13 cellular contexts compared by ENCODE assay signal in the genomic region with DNA sequence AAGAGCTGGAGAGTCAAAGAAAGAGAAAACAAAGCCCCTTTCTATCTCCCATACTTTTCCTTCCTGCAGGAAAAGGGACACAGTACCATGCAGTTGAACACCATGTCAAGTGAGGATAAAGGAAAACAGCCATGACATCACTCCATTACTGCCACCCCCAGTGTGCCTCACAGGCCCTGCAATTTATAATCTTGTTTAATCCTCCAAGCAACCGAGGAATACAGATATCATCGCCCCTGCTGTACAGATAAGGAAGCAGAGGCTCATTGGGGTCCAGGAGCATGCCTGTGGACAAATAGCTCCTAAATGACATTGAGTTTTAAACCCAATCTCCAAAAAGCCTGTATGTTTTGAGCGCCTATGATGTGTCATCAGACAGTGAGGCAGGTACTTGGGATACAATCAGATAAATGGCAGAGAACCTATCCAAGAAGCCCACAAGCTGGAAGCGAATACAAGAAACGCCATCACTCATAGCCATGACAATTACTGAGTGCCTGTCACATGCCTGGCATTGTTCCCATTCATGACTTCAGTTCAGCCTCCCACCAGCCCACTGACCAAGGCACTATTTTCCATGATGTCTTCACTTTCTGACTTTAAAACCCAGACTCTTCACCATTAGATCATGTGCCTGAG. TPM values are rescaled to one million over a fixed set of nuclear protein-coding genes. Genes with fewer than 3 reads are reported as not detected.
DNase-seq lines count a peak whose midpoint lies in the region; ATAC-seq and TF ChIP-seq lines count a peak whose summit lies in the region.
"Had no signal": no experiment of that assay in that cellular context is flagged by ENCODE, and none has a peak within 500 bp of the region (broad histone marks: within the 10 kb centered on the region; RNA-seq: fewer than 3 reads in every experiment).

No MANE protein-coding gene starts in this region.

- no peaks in the 10 kb centered on the region for H3K9me3 ChIP-seq in ectodermal cell (ENCODE audit: control insufficient read depth, low read length)

- H3K27ac Mint-ChIP-seq in stimulated activated naive CD8-positive, alpha-beta T cell treated with anti-CD3 and anti-CD28 coated beads, Interleukin-15, amount 100 ng/mL, for 72 hours, result no peak overlapping the region
- H3K27ac Mint-ChIP-seq: stimulated activated effector memory CD8-positive, alpha-beta T cell treated with anti-CD3 and anti-CD28 coated beads, Interleukin-12 subunit alpha, Interleukin-12 subunit beta, amount 100 ng/mL, for 72 hours had no signal

- peak; percentile 35 for DNase-seq in CD1c-positive myeloid dendritic cell (ENCODE audit: extremely low spot score)
- peak; percentile 88 for DNase-seq in OCI-M1 (lab: John Stamatoyannopoulos, UW)
- peak; percentile 40 for DNase-seq in midbrain (lab: John Stamatoyannopoulos, UW)
- DNase-seq in HT-29 (ENCODE audit: low spot score), result no peak
- no peak for DNase-seq in lower leg skin (ENCODE audit: low spot score in 2 of 2)
- no peak for DNase-seq in stimulated activated naive CD8-positive, alpha-beta T cell treated with anti-CD3 and anti-CD28 coated beads, Interleukin-15, amount 100 ng/mL, for 72 hours
- DNase-seq: DMS79 treated with DMSO at 0.1 percent for 48 hours; effector CD4-positive, alpha-beta T cell; SHP77 treated with DMSO at 0.1 percent for 48 hours; stimulated activated CD4-positive, alpha-beta T cell treated with anti-CD3 and anti-CD28 coated beads, Interleukin-2, amount 100 ng/mL, for 24 hours had no signal

- intact Hi-C loops in lower leg skin (cut with DNase I; ENCODE audit: low total_unique reads), result no loop called here

- TF ChIP-seq CTCF in lower leg skin (IDR thresholded peaks at IDR 0.05), result no peak

- TF ChIP-seq POLR2A in lower leg skin (IDR thresholded peaks at IDR 0.05), result no peak

- 82 to 84% methylated on average over 5 of the region's 5 CpGs for WGBS in ectodermal cell, 2 experiments
- WGBS in lower leg skin, 2 donors, result 83 to 86% methylated on average over 5 of the region's 5 CpGs

- no peaks in the 10 kb centered on the region for H3K9me3 Mint-ChIP-seq in stimulated activated naive CD8-positive, alpha-beta T cell treated with anti-CD3 and anti-CD28 coated beads, Interleukin-15, amount 100 ng/mL, for 72 hours
- H3K9me3 Mint-ChIP-seq: stimulated activated effector memory CD8-positive, alpha-beta T cell treated with anti-CD3 and anti-CD28 coated beads, Interleukin-12 subunit alpha, Interleukin-12 subunit beta, amount 100 ng/mL, for 72 hours had no signal

- peak overlapping the region; percentile 41 for H3K27ac ChIP-seq in ectodermal cell (ENCODE audit: insufficient read depth, low read depth, low read length, poor library complexity, severe bottlenecking)

- H3K4me3 Mint-ChIP-seq in stimulated activated naive CD8-positive, alpha-beta T cell treated with anti-CD3 and anti-CD28 coated beads, Interleukin-15, amount 100 ng/mL, for 72 hours, result no peak overlapping the region
- H3K4me3 Mint-ChIP-seq: stimulated activated effector memory CD8-positive, alpha-beta T cell treated with anti-CD3 and anti-CD28 coated beads, Interleukin-12 subunit alpha, Interleukin-12 subunit beta, amount 100 ng/mL, for 72 hours had no signal

- no peaks in the 10 kb centered on the region for H3K36me3 ChIP-seq in ectodermal cell (ENCODE audit: control insufficient read depth, insufficient read depth, low read length)

- no peaks in the 10 kb centered on the region for H3K27me3 ChIP-seq in ectodermal cell (ENCODE audit: control insufficient read depth, insufficient read depth, low read length, poor library complexity, severe bottlenecking)

- no peak overlapping the region for H3K4me3 ChIP-seq in ectodermal cell (ENCODE audit: insufficient read depth, low read depth, low read length)
- no peak overlapping the region for H3K4me3 ChIP-seq in lower leg skin (ENCODE audit: low read depth, poor library complexity, severe bottlenecking)

- ATAC-seq in HG02938 (IDR thresholded peaks at IDR 0.05; ENCODE audit: unreplicated experiment), result no peak
- ATAC-seq in stimulated activated naive CD8-positive, alpha-beta T cell treated with anti-CD3 and anti-CD28 coated beads, Interleukin-15, amount 100 ng/mL, for 72 hours, result no peak
- ATAC-seq: stimulated activated effector memory CD8-positive, alpha-beta T cell treated with anti-CD3 and anti-CD28 coated beads, Interleukin-12 subunit alpha, Interleukin-12 subunit beta, amount 100 ng/mL, for 72 hours had no signal

- H3K4me1 ChIP-seq in ectodermal cell (ENCODE audit: control insufficient read depth, insufficient read depth, low read length), result peaks cover 10% of the 10 kb centered on the region

- peaks cover 8% of the 10 kb centered on the region for H3K4me1 Mint-ChIP-seq in stimulated activated naive CD8-positive, alpha-beta T cell treated with anti-CD3 and anti-CD28 coated beads, Interleukin-15, amount 100 ng/mL, for 72 hours
- H3K4me1 Mint-ChIP-seq: stimulated activated effector memory CD8-positive, alpha-beta T cell treated with anti-CD3 and anti-CD28 coated beads, Interleukin-12 subunit alpha, Interleukin-12 subunit beta, amount 100 ng/mL, for 72 hours had no signal

- no peaks in the 10 kb centered on the region for H3K27me3 Mint-ChIP-seq in stimulated activated naive CD8-positive, alpha-beta T cell treated with anti-CD3 and anti-CD28 coated beads, Interleukin-15, amount 100 ng/mL, for 72 hours

RNA-seq across cellular contexts. Expression of a gene that starts 45.5 kb away (rescaled TPM):
- 12.5 TPM for polyA plus RNA-seq in ectodermal cell (2013, experiment 1 of 4)
- 12.6 TPM for polyA plus RNA-seq in ectodermal cell (2013, experiment 2 of 4)
- polyA plus RNA-seq in ectodermal cell (2013, experiment 3 of 4), result 8.2 TPM
- polyA plus RNA-seq in ectodermal cell (2013, experiment 4 of 4), result 9.8 TPM
- not detected in 2 replicates for total RNA-seq in HT-29 (2014; rRNA removed; shearing (Covaris generic))
- total RNA-seq in lower leg skin, result 10 to 100 TPM in 1 of 4 donors, 1 to 10 TPM in 3; 5.4 to 11.6 (median 8.2) TPM

Comparison
In these comparisons a context has a peak if more than half of its experiments do, and no peak if none do; other contexts are left out.
1. DNase-seq: peak in CD1c-positive myeloid dendritic cell (single experiment), OCI-M1 (single experiment) and midbrain (single experiment); none in HT-29 (single experiment), lower leg skin (0 of 2) and stimulated activated naive CD8-positive, alpha-beta T cell treated with anti-CD3 and anti-CD28 coated beads, Interleukin-15, amount 100 ng/mL, for 72 hours (0 of 2).